18 cellular contexts compared by ENCODE assay signal in the genomic region with DNA sequence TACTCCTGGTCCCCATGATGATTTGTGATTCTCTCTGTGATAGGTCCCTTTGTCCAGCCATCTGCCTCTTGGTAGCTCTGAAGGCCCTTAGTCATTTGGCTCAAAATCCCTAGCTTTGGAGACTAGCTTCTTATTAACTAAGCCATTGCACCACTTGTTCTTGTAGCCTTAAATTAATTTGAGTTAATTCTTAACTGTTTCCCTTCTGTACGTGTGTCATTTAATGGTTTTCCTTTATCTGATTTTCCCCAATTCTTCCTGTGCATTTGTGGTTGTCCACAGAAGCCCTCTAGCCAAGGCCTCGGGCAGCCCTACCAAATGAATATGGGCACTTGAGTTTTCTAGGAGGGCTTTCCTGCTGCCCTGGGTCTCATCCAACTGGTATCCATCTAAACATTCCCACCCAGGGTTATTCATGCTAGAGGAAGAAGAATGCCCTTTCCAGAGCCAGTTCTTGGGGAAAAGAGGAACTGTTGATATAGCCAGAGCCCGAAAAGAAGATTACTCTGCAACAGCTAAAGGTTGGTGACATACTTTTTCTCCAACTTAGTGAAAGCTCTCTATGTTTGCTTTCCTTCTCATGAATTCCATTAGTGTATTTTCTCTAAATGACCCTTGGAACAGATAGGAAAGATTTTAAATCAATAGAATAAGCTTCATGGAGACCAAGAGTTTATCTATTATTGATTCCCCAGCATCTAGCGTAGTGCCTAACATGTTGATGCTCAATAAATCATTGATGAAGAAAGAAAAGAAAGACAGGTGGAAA.
"Had no signal": no experiment of that assay in that cellular context is flagged by ENCODE, and none has a peak within 500 bp of the region (broad histone marks: within the 10 kb centered on the region; RNA-seq: fewer than 3 reads in every experiment).

No MANE protein-coding gene starts in this region.

- ATAC-seq: activated CD4-positive, CD25-positive, alpha-beta regulatory T cell treated with anti-CD3 and anti-CD28 coated beads, Interleukin-2, amount 50 U/mL, for 24 hours; left ventricle myocardium superior; naive thymus-derived CD8-positive, alpha-beta T cell; stimulated activated naive CD8-positive, alpha-beta T cell treated with anti-CD3 and anti-CD28 coated beads, Interleukin-15, Interleukin-2, amounts not matched to agents 100 U/mL and 50 U/mL, for 24 hours had no signal

- H3K27ac ChIP-seq: dorsolateral prefrontal cortex, esophagus muscularis mucosa, prostate gland, sigmoid colon, suprapubic skin had no signal

- FAIRE-seq: bronchial epithelial cell, endometrium had no signal

- H3K27me3 ChIP-seq: dorsolateral prefrontal cortex, esophagus muscularis mucosa, sigmoid colon, suprapubic skin had no signal

- H3K4me1 ChIP-seq: esophagus muscularis mucosa, prostate gland, sigmoid colon, suprapubic skin had no signal

- H3K9me3 ChIP-seq: esophagus muscularis mucosa, prostate gland, sigmoid colon, suprapubic skin had no signal

- H3K4me3 ChIP-seq: dorsolateral prefrontal cortex, esophagus muscularis mucosa, prostate gland, sigmoid colon, suprapubic skin had no signal

- DNase-seq: activated CD4-positive, alpha-beta memory T cell treated with anti-CD3 and anti-CD28 coated beads for 36 hours; activated gamma-delta T cell treated with Interleukin-2 at 50 U/mL for 16 hours; activated naive CD8-positive, alpha-beta T cell treated with anti-CD3 and anti-CD28 coated beads for 36 hours; activated T-cell treated with anti-CD3 and anti-CD28 coated beads, Interleukin-2, amount 50 U/mL, for 48 hours; anterior cingulate cortex; dorsolateral prefrontal cortex; left ventricle myocardium superior; midbrain; naive thymus-derived CD8-positive, alpha-beta T cell; sigmoid colon; stimulated activated CD4-positive, alpha-beta T cell treated with anti-CD3 and anti-CD28 coated beads, Interleukin-2, amount 100 ng/mL, for 48 hours; stimulated activated naive CD8-positive, alpha-beta T cell treated with anti-CD3 and anti-CD28 coated beads, Interleukin-15, Interleukin-2, amounts not matched to agents 100 U/mL and 50 U/mL, for 24 hours had no signal

- H3K36me3 ChIP-seq: esophagus muscularis mucosa, prostate gland, sigmoid colon, suprapubic skin had no signal
